Comparison of ENCODE assay signal across 26 cellular contexts in genomic region chr2:184780944-184781343, GRCh38.
"Had no signal": no experiment of that assay in that cellular context is flagged by ENCODE, and none has a peak within 500 bp of the region (broad histone marks: within the 10 kb centered on the region; RNA-seq: fewer than 3 reads in every experiment).

No MANE protein-coding gene starts in this region.

- H3K36me3 ChIP-seq: esophagus muscularis mucosa, lower lobe of right lung, pancreas, right atrium auricular region, suprapubic skin, tibial nerve had no signal

- H3K4me3 ChIP-seq: body of pancreas, dorsolateral prefrontal cortex, esophagus muscularis mucosa, lower lobe of right lung, mucosa of descending colon, pancreas, psoas muscle, right atrium auricular region, suprapubic skin, tibial nerve had no signal

- H3K27me3 ChIP-seq: body of pancreas, dorsolateral prefrontal cortex, esophagus muscularis mucosa, foreskin keratinocyte, pancreas, right atrium auricular region, suprapubic skin, tibial nerve had no signal

- H3K9me3 ChIP-seq: body of pancreas, esophagus muscularis mucosa, lower lobe of right lung, mucosa of descending colon, pancreas, psoas muscle, right atrium auricular region, suprapubic skin, tibial nerve had no signal

- ATAC-seq: activated CD8-positive, alpha-beta memory T cell treated with anti-CD3 and anti-CD28 coated beads, Interleukin-2, amount 10 ng/mL, durations not matched to agents 7 days and 5 days; activated CD8-positive, alpha-beta T cell treated with anti-CD3 and anti-CD28 coated beads for 36 hours; body of pancreas; effector memory CD8-positive, alpha-beta T cell; foreskin keratinocyte; left lobe of liver; lower lobe of right lung; mucosa of descending colon; pancreas; psoas muscle had no signal

- H3K4me1 ChIP-seq: body of pancreas, esophagus muscularis mucosa, foreskin keratinocyte, lower lobe of right lung, pancreas, psoas muscle, right atrium auricular region, suprapubic skin had no signal

- DNase-seq: activated CD4-positive, alpha-beta T cell treated with anti-CD3 and anti-CD28 coated beads, Interleukin-2, amount 10 ng/mL, durations not matched to agents 7 days and 5 days; activated CD8-positive, alpha-beta memory T cell treated with anti-CD3 and anti-CD28 coated beads, Interleukin-2, amount 10 ng/mL, durations not matched to agents 7 days and 5 days; activated CD8-positive, alpha-beta T cell treated with anti-CD3 and anti-CD28 coated beads for 36 hours; activated effector memory CD4-positive, alpha-beta T cell treated with anti-CD3 and anti-CD28 coated beads, Interleukin-2, amount 50 U/mL, for 16 hours; activated naive CD4-positive, alpha-beta T cell treated with anti-CD3 and anti-CD28 coated beads, Interleukin-2, amount 10 ng/mL, durations not matched to agents 7 days and 5 days; activated T-cell treated with anti-CD3 and anti-CD28 coated beads for 4 hours; anterior cingulate cortex; body of pancreas; caudate nucleus; dorsolateral prefrontal cortex; effector memory CD8-positive, alpha-beta T cell; foreskin keratinocyte; lower lobe of right lung; mesendoderm; mucosa of descending colon; nephron progenitor cell; pancreas; psoas muscle; stimulated activated CD4-positive, alpha-beta T cell treated with anti-CD3 and anti-CD28 coated beads, Interleukin-12 subunit alpha, Interleukin-12 subunit beta, amount 100 ng/mL, for 4 hours; stimulated activated CD4-positive, alpha-beta T cell treated with anti-CD3 and anti-CD28 coated beads, Interleukin-1b, Interleukin-23, amount 100 ng/mL, for 48 hours; T-helper 9 cell had no signal

- H3K27ac ChIP-seq: body of pancreas, dorsolateral prefrontal cortex, esophagus muscularis mucosa, foreskin keratinocyte, lower lobe of right lung, pancreas, psoas muscle, right atrium auricular region, suprapubic skin, tibial nerve had no signal
